1 cellular context compared by ENCODE assay signal in genomic region chr15:49154799-49155109, GRCh38.
TF ChIP-seq lines count a peak whose summit lies in the region.

No MANE protein-coding gene starts in this region.

TF ChIP-seq in SK-N-SH, 30 proteins besides CTCF, POLR2A, EP300 and RAD21 (continued from another document):
- TF ChIP-seq SIN3A (IDR thresholded peaks at IDR 0.05; ENCODE audit: borderline replicate concordance, low read depth, low read length) (no peak), RFX5 (IDR thresholded peaks at IDR 0.05; ENCODE audit: low read length) (no peak), RXRA (IDR thresholded peaks at IDR 0.05; ENCODE audit: borderline replicate concordance, low read depth) (no peak), NRF1 (IDR thresholded peaks at IDR 0.05; ENCODE audit: low read depth, low read length) (no peak), RCOR1 (IDR thresholded peaks at IDR 0.05; ENCODE audit: low read length) (no peak)
- TF ChIP-seq, protein P1, sequence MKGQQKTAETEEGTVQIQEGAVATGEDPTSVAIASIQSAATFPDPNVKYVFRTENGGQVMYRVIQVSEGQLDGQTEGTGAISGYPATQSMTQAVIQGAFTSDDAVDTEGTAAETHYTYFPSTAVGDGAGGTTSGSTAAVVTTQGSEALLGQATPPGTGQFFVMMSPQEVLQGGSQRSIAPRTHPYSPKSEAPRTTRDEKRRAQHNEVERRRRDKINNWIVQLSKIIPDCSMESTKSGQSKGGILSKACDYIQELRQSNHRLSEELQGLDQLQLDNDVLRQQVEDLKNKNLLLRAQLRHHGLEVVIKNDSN (IDR thresholded peaks at IDR 0.05; ENCODE audit: borderline replicate concordance, low read depth), result no peak
- TF ChIP-seq, protein P2, sequence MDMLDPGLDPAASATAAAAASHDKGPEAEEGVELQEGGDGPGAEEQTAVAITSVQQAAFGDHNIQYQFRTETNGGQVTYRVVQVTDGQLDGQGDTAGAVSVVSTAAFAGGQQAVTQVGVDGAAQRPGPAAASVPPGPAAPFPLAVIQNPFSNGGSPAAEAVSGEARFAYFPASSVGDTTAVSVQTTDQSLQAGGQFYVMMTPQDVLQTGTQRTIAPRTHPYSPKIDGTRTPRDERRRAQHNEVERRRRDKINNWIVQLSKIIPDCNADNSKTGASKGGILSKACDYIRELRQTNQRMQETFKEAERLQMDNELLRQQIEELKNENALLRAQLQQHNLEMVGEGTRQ (IDR thresholded peaks at IDR 0.05; ENCODE audit: borderline replicate concordance, low read depth, low read length), result no peak
TF ChIP-seq in SK-N-SH: peak in this region for 0.
